17 cellular contexts compared by ENCODE assay signal in genomic region chr4:109614015-109614414, GRCh38. TPM values are rescaled to one million over a fixed set of nuclear protein-coding genes. Genes with fewer than 3 reads are reported as not detected.
DNase-seq lines count a peak whose midpoint lies in the region; ATAC-seq and TF ChIP-seq lines count a peak whose summit lies in the region.
"Had no signal": no experiment of that assay in that cellular context is flagged by ENCODE, and none has a peak within 500 bp of the region (broad histone marks: within the 10 kb centered on the region; RNA-seq: fewer than 3 reads in every experiment).

No MANE protein-coding gene starts in this region.

- TF ChIP-seq CTCF in OCI-LY7 (conservative IDR thresholded peaks at IDR 0.05; ENCODE audit: low read length) (no peak), right atrium auricular region (IDR thresholded peaks at IDR 0.05) (no peak)

- H3K4me1 ChIP-seq in OCI-LY7 (ENCODE audit: insufficient read depth, low read length, poor library complexity, severe bottlenecking) (peaks cover 18% of the 10 kb centered on the region), right atrium auricular region (peaks cover 0 to 4% of the 10 kb centered on the region in 2 donors)

- POLR2A ChIA-PET in OCI-LY7 (lab: Charles Lee) = interaction anchor here (0.7 to 1.2 kb wide), 2 partner anchors 16 to 18 kb away, joined by 3 to 4 read pairs; no protein-coding TSS in a partner anchor

- H3K27me3 ChIP-seq in right atrium auricular region (no peaks in the 10 kb centered on the region), H7 (ENCODE audit: control insufficient read depth, insufficient read depth, low read length) (no peaks in the 10 kb centered on the region)

- peaks cover 89% of the 10 kb centered on the region for H3K4me1 Mint-ChIP-seq in activated naive CD4-positive, alpha-beta T cell treated with anti-CD3 and anti-CD28 coated beads, Interleukin-2, amount 50 U/mL, for 24 hours
- H3K4me1 Mint-ChIP-seq in memory B cell = peaks cover 29% of the 10 kb centered on the region

- H3K4me3 ChIP-seq in OCI-LY7 (ENCODE audit: low read depth, low read length, poor library complexity, severe bottlenecking) = no peak overlapping the region
- H3K4me3 ChIP-seq in right atrium auricular region = no peak overlapping the region
- H3K4me3 ChIP-seq in H7 (ENCODE audit: insufficient read depth, low read depth, low read length) = no peak overlapping the region

- intact Hi-C loops in OCI-LY7 (cut with micrococcal nuclease; ENCODE audit: unreplicated experiment) = no loop called here

- no peak for ATAC-seq in memory B cell (ENCODE audit: low read depth)
- ATAC-seq: CD8-positive, alpha-beta T cell had no signal

- no peaks in the 10 kb centered on the region for H3K27me3 Mint-ChIP-seq in activated naive CD4-positive, alpha-beta T cell treated with anti-CD3 and anti-CD28 coated beads, Interleukin-2, amount 50 U/mL, for 24 hours
- H3K27me3 Mint-ChIP-seq in memory B cell = no peaks in the 10 kb centered on the region

- DNase-seq in activated naive CD4-positive, alpha-beta T cell (lab: John Stamatoyannopoulos, UW) = no peak
- DNase-seq in OCI-LY7 (ENCODE audit: low spot score) (no peak), memory B cell (ENCODE audit: low spot score in 2 of 2) (no peak), right atrium auricular region (ENCODE audit: low spot score) (no peak), UCSD-AML1 (lab: John Stamatoyannopoulos, UW; ENCODE audit: unreplicated experiment) (no peak), H7 (no peak)
- DNase-seq: AML-193; CD8-positive, alpha-beta T cell; COR-L47; DMS153; DMS79 treated with DMSO at 0.1 percent for 48 hours; GF-D8; HCEC 1CT; HFFc6 had no signal

- H2AFZ ChIP-seq in OCI-LY7 (ENCODE audit: low read length) = no peak overlapping the region

- peak overlapping the region; percentile 24; the same call in 1 of the 2 replicates for H3K4me2 ChIP-seq in OCI-LY7 (ENCODE audit: low read length)

- CTCF ChIA-PET in OCI-LY7 (lab: Charles Lee; ENCODE audit: unreplicated experiment) = no interaction called here

- peaks cover 4% of the 10 kb centered on the region; the same call in 1 of the 2 replicates for H3K9me3 ChIP-seq in OCI-LY7 (ENCODE audit: low read length)
- H3K9me3 ChIP-seq in right atrium auricular region = peaks cover 0 to 12% of the 10 kb centered on the region in 2 donors

- peaks cover 24% of the 10 kb centered on the region for H3K36me3 Mint-ChIP-seq in activated naive CD4-positive, alpha-beta T cell treated with anti-CD3 and anti-CD28 coated beads, Interleukin-2, amount 50 U/mL, for 24 hours
- H3K36me3 Mint-ChIP-seq in memory B cell = peaks cover 33% of the 10 kb centered on the region

- H3K27ac Mint-ChIP-seq in activated naive CD4-positive, alpha-beta T cell treated with anti-CD3 and anti-CD28 coated beads, Interleukin-2, amount 50 U/mL, for 24 hours = peak overlapping the region; percentile 8
- peak overlapping the region; percentile 72 for H3K27ac Mint-ChIP-seq in memory B cell
- H3K27ac Mint-ChIP-seq: CD8-positive, alpha-beta T cell; HFFc6 had no signal

- H4K20me1 ChIP-seq in OCI-LY7 (ENCODE audit: insufficient read depth, low read length) = no peaks in the 10 kb centered on the region

- H3K27ac ChIP-seq in OCI-LY7 (ENCODE audit: low read depth, low read length, poor library complexity, severe bottlenecking) (no peak overlapping the region), right atrium auricular region (no peak overlapping the region)
- H3K27ac ChIP-seq: 22Rv1, C4-2B had no signal

- BruUV-seq in OCI-LY7 (replicated peaks; lab: Mats Ljungman, UMichigan) = no TSS peak

- H3K36me3 ChIP-seq in OCI-LY7 (ENCODE audit: insufficient read depth, low read length) (peaks cover 33% of the 10 kb centered on the region), right atrium auricular region (no peaks in the 10 kb centered on the region), H7 (replicated peaks; ENCODE audit: control insufficient read depth, insufficient read depth, low read length) (no peaks in the 10 kb centered on the region)

- peaks cover 19% of the 10 kb centered on the region; the same call in 1 of the 2 replicates for H3K79me2 ChIP-seq in OCI-LY7 (ENCODE audit: insufficient read depth, low read depth, low read length)

- no peaks in the 10 kb centered on the region for H3K9me2 ChIP-seq in OCI-LY7 (ENCODE audit: insufficient read depth, low read length)

- no peak overlapping the region for H3K4me3 Mint-ChIP-seq in activated naive CD4-positive, alpha-beta T cell treated with anti-CD3 and anti-CD28 coated beads, Interleukin-2, amount 50 U/mL, for 24 hours
- H3K4me3 Mint-ChIP-seq in memory B cell = no peak overlapping the region
- H3K4me3 Mint-ChIP-seq: CD8-positive, alpha-beta T cell; HFFc6 had no signal

- H3K9me3 Mint-ChIP-seq in activated naive CD4-positive, alpha-beta T cell treated with anti-CD3 and anti-CD28 coated beads, Interleukin-2, amount 50 U/mL, for 24 hours = no peaks in the 10 kb centered on the region
- no peaks in the 10 kb centered on the region for H3K9me3 Mint-ChIP-seq in memory B cell
- H3K9me3 Mint-ChIP-seq: HFFc6 had no signal

RNA-seq across cellular contexts. Expression of gene MCUB, which starts 54.0 kb away (rescaled TPM):
- total RNA-seq in OCI-LY7 (2014; rRNA removed; shearing (Covaris generic)) = 39.1 and 40.3 TPM in 2 replicates
- total RNA-seq in OCI-LY7 (2022) (64.4 and 67.8 TPM in 2 replicates), right atrium auricular region (10 to 100 TPM; 25.0 to 28.1 TPM)
- total RNA-seq in H7 (2014; rRNA removed; shearing (Covaris generic)) = 16.9 and 18.1 TPM in 2 replicates
